Comparison of ENCODE assay signal across 9 cellular contexts in genomic region chr17:79087428-79088143, GRCh38. TPM values are rescaled to one million over a fixed set of nuclear protein-coding genes. Genes with fewer than 3 reads are reported as not detected.
DNase-seq lines count a peak whose midpoint lies in the region; ATAC-seq and TF ChIP-seq lines count a peak whose summit lies in the region.
"Had no signal": no experiment of that assay in that cellular context is flagged by ENCODE, and none has a peak within 500 bp of the region (broad histone marks: within the 10 kb centered on the region; RNA-seq: fewer than 3 reads in every experiment).

No MANE protein-coding gene starts in this region.

- H3K27me3 Mint-ChIP-seq in activated CD4-positive, alpha-beta T cell treated with anti-CD3 and anti-CD28 coated beads, Interleukin-2, amount 10 ng/mL, durations not matched to agents 24 days and 14 days, result peaks cover 3% of the 10 kb centered on the region

- TF ChIP-seq CTCF in AG09309 (IDR thresholded peaks at IDR 0.05; ENCODE audit: control insufficient read depth, insufficient read depth, low read depth, low read length, missing control alignments) (peak; percentile 94), coronary artery (IDR thresholded peaks at IDR 0.05) (peak; percentile 84), lower leg skin (IDR thresholded peaks at IDR 0.05) (peak in 1 of 3 donors; percentile 69)

- no peak for TF ChIP-seq POLR2A in lower leg skin (IDR thresholded peaks at IDR 0.05)

- no peaks in the 10 kb centered on the region for H3K27me3 ChIP-seq in GM23248 (replicated peaks; ENCODE audit: insufficient read depth)

- WGBS in GM23248 (ENCODE audit: low coverage in 1 of 2, low lambda C conversion rate in 2 of 2, missing lambda C conversion rate in 2 of 2), 2 experiments, result 30 to 35% methylated on average over 11 to 12 of the region's 12 CpGs
- 51 to 53% methylated on average over 10 to 11 of the region's 12 CpGs for WGBS in lower leg skin, 2 donors

- peaks cover 2% of the 10 kb centered on the region for H3K4me1 Mint-ChIP-seq in activated CD4-positive, alpha-beta T cell treated with anti-CD3 and anti-CD28 coated beads, Interleukin-2, amount 10 ng/mL, durations not matched to agents 24 days and 14 days

- in situ Hi-C loops in GM23248 (cut with MboI), result no loop called here

- H3F3A ChIP-seq in GM23248 (ENCODE audit: insufficient read depth), result no peaks in the 10 kb centered on the region

- H3K4me3 ChIP-seq in AG09309 (ENCODE audit: control insufficient read depth, low read depth, low read length) (no peak overlapping the region), GM23248 (no peak overlapping the region), coronary artery (no peak overlapping the region), lower leg skin (ENCODE audit: low read depth, poor library complexity, severe bottlenecking) (no peak overlapping the region)
- H3K4me3 ChIP-seq: skin epidermis had no signal

- H4K20me1 ChIP-seq in GM23248 (ENCODE audit: insufficient read depth), result no peaks in the 10 kb centered on the region

- H3K4me2 ChIP-seq in GM23248 (ENCODE audit: unreplicated experiment), result no peak overlapping the region

- peaks cover 2% of the 10 kb centered on the region for H3K36me3 Mint-ChIP-seq in activated CD4-positive, alpha-beta T cell treated with anti-CD3 and anti-CD28 coated beads, Interleukin-2, amount 10 ng/mL, durations not matched to agents 24 days and 14 days (ENCODE audit: low read depth)

- H3K27ac Mint-ChIP-seq in activated CD4-positive, alpha-beta T cell treated with anti-CD3 and anti-CD28 coated beads, Interleukin-2, amount 10 ng/mL, durations not matched to agents 24 days and 14 days, result no peak overlapping the region

- H2AFZ ChIP-seq in GM23248, result no peak overlapping the region

- H3K9me3 ChIP-seq in GM23248 (ENCODE audit: low read depth), result no peaks in the 10 kb centered on the region

- no peaks in the 10 kb centered on the region for H3K4me1 ChIP-seq in GM23248 (ENCODE audit: insufficient read depth)

- H3K9me3 Mint-ChIP-seq in activated CD4-positive, alpha-beta T cell treated with anti-CD3 and anti-CD28 coated beads, Interleukin-2, amount 10 ng/mL, durations not matched to agents 24 days and 14 days, result no peaks in the 10 kb centered on the region

- no peaks in the 10 kb centered on the region for H3K9me2 ChIP-seq in GM23248 (ENCODE audit: insufficient read depth)

- no peaks in the 10 kb centered on the region for H3K36me3 ChIP-seq in GM23248 (ENCODE audit: low read depth)

- DNase-seq in AG09309 (ENCODE audit: low read depth), result no peak
- DNase-seq in GM23248, result peak; percentile 70
- DNase-seq in NCI-H226, result peak; percentile 20
- peak; percentile 92 for DNase-seq in activated CD4-positive, alpha-beta T cell treated with anti-CD3 and anti-CD28 coated beads, Interleukin-2, amount 10 ng/mL, durations not matched to agents 24 days and 14 days
- no peak for DNase-seq in coronary artery (ENCODE audit: low spot score)
- DNase-seq in lower leg skin (ENCODE audit: low spot score in 2 of 2), result peak; percentile 59 to 96
- peak; percentile 61 to 63 (median 61) for DNase-seq in stimulated activated CD4-positive, alpha-beta T cell treated with anti-CD3 and anti-CD28 coated beads, TNF-alpha, amount 100 ng/mL, for 4 hours (ENCODE audit: low read depth in 3 of 3)

- intact Hi-C loops in activated CD4-positive, alpha-beta T cell treated with anti-CD3 and anti-CD28 coated beads, Interleukin-2, amount 10 ng/mL, durations not matched to agents 24 days and 14 days (cut with micrococcal nuclease), result loop anchor here (1.0 kb wide), 1 partner anchor 306 kb away; no protein-coding TSS in a partner anchor
- intact Hi-C loops in lower leg skin (cut with DNase I; ENCODE audit: low total_unique reads), result no loop called here

- H3K9ac ChIP-seq in GM23248, result no peak overlapping the region

- H3K79me2 ChIP-seq in GM23248 (ENCODE audit: insufficient read depth), result no peaks in the 10 kb centered on the region

- no peak for ATAC-seq in HG03025 (IDR thresholded peaks at IDR 0.05; ENCODE audit: low FRiP score, unreplicated experiment)

- H3K27ac ChIP-seq in GM23248 (no peak overlapping the region), coronary artery (no peak overlapping the region)
- H3K27ac ChIP-seq: skin epidermis had no signal

- H3K4me3 Mint-ChIP-seq in activated CD4-positive, alpha-beta T cell treated with anti-CD3 and anti-CD28 coated beads, Interleukin-2, amount 10 ng/mL, durations not matched to agents 24 days and 14 days, result no peak overlapping the region

RNA-seq across cellular contexts. Expression of gene ENGASE, which starts 13.0 kb away (rescaled TPM):
- 7.8 and 8.4 TPM in 2 replicates for total RNA-seq in GM23248 (2014; rRNA removed; shearing (Covaris generic))
- polyA plus RNA-seq in GM23248 (2016; fragmentation: Nextera tagmentation; extraction: Ambion mirVana), result 4.3 and 5.1 TPM in 2 replicates
- 49.5 and 52.4 TPM in 2 replicates for total RNA-seq in activated CD4-positive, alpha-beta T cell treated with anti-CD3 and anti-CD28 coated beads, Interleukin-2, amount 10 ng/mL, durations not matched to agents 24 days and 14 days
- 10 to 100 TPM; 16.6 to 54.5 (median 26.3) TPM for total RNA-seq in lower leg skin

Comparison
In these comparisons a context has a peak if more than half of its experiments do, and no peak if none do; other contexts are left out.
1. DNase-seq: peak in GM23248 (single experiment), NCI-H226 (single experiment), activated CD4-positive, alpha-beta T cell treated with anti-CD3 and anti-CD28 coated beads, Interleukin-2, amount 10 ng/mL, durations not matched to agents 24 days and 14 days (single experiment), lower leg skin (2 of 2) and stimulated activated CD4-positive, alpha-beta T cell treated with anti-CD3 and anti-CD28 coated beads, TNF-alpha, amount 100 ng/mL, for 4 hours (3 of 3); none in AG09309 (single experiment) and coronary artery (single experiment).